8 cellular contexts compared by ENCODE assay signal in the genomic region with DNA sequence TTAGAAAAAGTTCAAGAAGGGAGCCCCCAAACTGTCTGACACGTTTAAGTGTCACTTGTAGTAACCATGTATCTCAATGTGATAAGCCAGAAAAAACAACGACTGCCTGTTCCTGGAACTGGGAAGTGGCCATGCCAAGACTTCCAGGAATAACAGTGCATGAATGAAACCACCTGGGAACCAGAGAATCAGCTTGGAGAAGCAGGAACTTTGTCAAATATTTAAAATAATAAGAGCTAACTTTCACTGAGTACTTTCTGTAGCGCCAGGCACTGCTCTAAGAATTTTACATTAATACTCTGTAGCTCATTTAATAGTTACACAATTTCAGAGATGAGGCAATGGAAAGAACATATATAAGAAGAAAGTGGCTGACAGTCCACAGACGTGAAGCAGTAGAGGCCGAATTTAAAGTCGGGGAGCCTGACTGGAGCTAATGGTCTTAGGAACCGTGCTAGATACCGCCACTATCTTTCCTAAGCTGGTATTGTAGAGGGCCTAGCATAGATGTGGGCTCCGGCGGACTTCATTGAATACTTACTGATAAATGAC. TPM values are rescaled to one million over a fixed set of nuclear protein-coding genes. Genes with fewer than 3 reads are reported as not detected.
DNase-seq lines count a peak whose midpoint lies in the region; ATAC-seq and TF ChIP-seq lines count a peak whose summit lies in the region.

No MANE protein-coding gene starts in this region.

- H2AFZ ChIP-seq in neural progenitor cell (replicated peaks), result peak overlapping the region; percentile 94

- no peak for DNase-seq in AG04450 (ENCODE audit: low read depth, low spot score)
- DNase-seq in SW480 (ENCODE audit: low spot score), result peak; percentile 34
- DNase-seq in esophagus muscularis mucosa (ENCODE audit: extremely low spot score), result no peak
- no peak for DNase-seq in neural progenitor cell (ENCODE audit: low spot score)
- no peak for DNase-seq in activated effector memory CD4-positive, alpha-beta T cell treated with anti-CD3 and anti-CD28 coated beads, Interleukin-2, amount 50 U/mL, for 16 hours
- DNase-seq in H4 (ENCODE audit: low spot score), result no peak

- H3K27ac ChIP-seq in AG04450 (ENCODE audit: low read depth, low read length) (peak overlapping the region; percentile 91), esophagus muscularis mucosa (replicated peaks in 1 of 4) (peak overlapping the region; percentile 95 to 98 (median 95)), neural progenitor cell (no peak overlapping the region)

- no peak overlapping the region for H3K27ac Mint-ChIP-seq in neural progenitor cell

- TF ChIP-seq CTCF in AG04450 (IDR thresholded peaks at IDR 0.05; ENCODE audit: low read depth, low read length) (no peak), esophagus muscularis mucosa (IDR thresholded peaks at IDR 0.05) (no peak), neural progenitor cell (IDR thresholded peaks at IDR 0.05) (no peak)

- peak overlapping the region; percentile 91 for H3K4me3 Mint-ChIP-seq in neural progenitor cell

- H3K9me3 Mint-ChIP-seq in neural progenitor cell, result peaks cover 3% of the 10 kb centered on the region

- no peak overlapping the region for H3K9ac ChIP-seq in neural progenitor cell

- intact Hi-C loops in esophagus muscularis mucosa (cut with DNase I), result loop anchor here (5.0 kb wide), 1 partner anchor 76 kb away; a partner anchor contains a TSS

- H3K36me3 ChIP-seq in esophagus muscularis mucosa (no peaks in the 10 kb centered on the region), neural progenitor cell (no peaks in the 10 kb centered on the region)

- no peaks in the 10 kb centered on the region for H3F3A ChIP-seq in neural progenitor cell (ENCODE audit: low read depth)

- peak overlapping the region; percentile 77 for H3K4me2 ChIP-seq in neural progenitor cell

- peak overlapping the region; percentile 80 for H3K4me3 ChIP-seq in AG04450 (ENCODE audit: low read depth, low read length)
- peak overlapping the region; percentile 81 to 89 (median 86) for H3K4me3 ChIP-seq in esophagus muscularis mucosa
- H3K4me3 ChIP-seq in neural progenitor cell, result peak overlapping the region; percentile 60

- peaks cover 11% of the 10 kb centered on the region for H3K4me1 Mint-ChIP-seq in neural progenitor cell

- TF ChIP-seq EP300 in esophagus muscularis mucosa (IDR thresholded peaks at IDR 0.05), result peak; percentile 68

- no peaks in the 10 kb centered on the region for H4K20me1 ChIP-seq in neural progenitor cell (ENCODE audit: low read depth)

- CTCF ChIA-PET in AG04450 (lab: Charles Lee), result no interaction called here

- H3K36me3 Mint-ChIP-seq in neural progenitor cell, result peaks cover 8% of the 10 kb centered on the region

- peaks cover 7% of the 10 kb centered on the region for H3K79me2 ChIP-seq in neural progenitor cell (ENCODE audit: low read depth)

- no peaks in the 10 kb centered on the region for H3K27me3 ChIP-seq in AG04450 (ENCODE audit: control insufficient read depth, insufficient read depth, low read length)
- H3K27me3 ChIP-seq in esophagus muscularis mucosa, result no peaks in the 10 kb centered on the region
- peaks cover 3% of the 10 kb centered on the region for H3K27me3 ChIP-seq in neural progenitor cell

- POLR2A ChIA-PET in AG04450 (lab: Yijun Ruan, JAX), result interaction anchor here (0.7 to 1.8 kb wide), 4 partner anchors 22 to 382 kb away, joined by 3 to 4 read pairs (median 3); a partner anchor contains a TSS

- H3K4me1 ChIP-seq in esophagus muscularis mucosa (peaks cover 14 to 53% (median 48%) of the 10 kb centered on the region in 4 donors), neural progenitor cell (no peaks in the 10 kb centered on the region)

- ATAC-seq in GM18867 (IDR thresholded peaks at IDR 0.05; ENCODE audit: unreplicated experiment), result peak; percentile 23
- peak; percentile 1 for ATAC-seq in HG03139 (IDR thresholded peaks at IDR 0.05; ENCODE audit: unreplicated experiment)

- WGBS in esophagus muscularis mucosa, result 10% methylated on average over 8 of the region's 10 CpGs

- H3K9me3 ChIP-seq in AG04450 (ENCODE audit: control insufficient read depth, insufficient read depth, low read length) (peaks cover 4% of the 10 kb centered on the region; the same call in 1 of the 2 replicates), esophagus muscularis mucosa (no peaks in the 10 kb centered on the region), neural progenitor cell (ENCODE audit: low read depth) (no peaks in the 10 kb centered on the region)

- H3K27me3 Mint-ChIP-seq in neural progenitor cell (ENCODE audit: insufficient read depth, low read depth), result no peaks in the 10 kb centered on the region

- TF ChIP-seq POLR2A in esophagus muscularis mucosa (IDR thresholded peaks at IDR 0.05; ENCODE audit: low read depth), result no peak

RNA-seq across cellular contexts. Expression of a gene that starts 0.9 kb away (rescaled TPM):
- 33.7 and 40.4 TPM in 2 replicates for polyA plus RNA-seq in AG04450 (2011; rRNA removed)
- 31.6 and 36.2 TPM in 2 replicates for polyA minus RNA-seq in AG04450 (2011; rRNA and poly(A)+ RNA removed)
- total RNA-seq in esophagus muscularis mucosa (100 to 1,000 TPM in 1 of 4 donors, 10 to 100 TPM in 3; 40.7 to 221 (median 58.2) TPM), neural progenitor cell (ENCODE audit: low replicate concordance) (16.8 and 23.9 TPM in 2 replicates)
- 259 and 270 TPM in 2 replicates for total RNA-seq in H4 (2014; rRNA removed; shearing (Covaris generic))
